Comparison of ENCODE assay signal across 1 cellular context in genomic region chr17:39980402-39981206, GRCh38.
A peak's percentile ranks its signal among the peaks of the same experiment; 100 is the strongest.
TF ChIP-seq lines count a peak whose summit lies in the region.

Gene PSMD3 (plus strand): TSS chr17:39980807. CDS start chr17:39980971, 164 bp downstream.

TF ChIP-seq in K562, 482 proteins besides CTCF, POLR2A, EP300 and RAD21 (continued from another document and continues in another):
- TF ChIP-seq, protein P1, sequence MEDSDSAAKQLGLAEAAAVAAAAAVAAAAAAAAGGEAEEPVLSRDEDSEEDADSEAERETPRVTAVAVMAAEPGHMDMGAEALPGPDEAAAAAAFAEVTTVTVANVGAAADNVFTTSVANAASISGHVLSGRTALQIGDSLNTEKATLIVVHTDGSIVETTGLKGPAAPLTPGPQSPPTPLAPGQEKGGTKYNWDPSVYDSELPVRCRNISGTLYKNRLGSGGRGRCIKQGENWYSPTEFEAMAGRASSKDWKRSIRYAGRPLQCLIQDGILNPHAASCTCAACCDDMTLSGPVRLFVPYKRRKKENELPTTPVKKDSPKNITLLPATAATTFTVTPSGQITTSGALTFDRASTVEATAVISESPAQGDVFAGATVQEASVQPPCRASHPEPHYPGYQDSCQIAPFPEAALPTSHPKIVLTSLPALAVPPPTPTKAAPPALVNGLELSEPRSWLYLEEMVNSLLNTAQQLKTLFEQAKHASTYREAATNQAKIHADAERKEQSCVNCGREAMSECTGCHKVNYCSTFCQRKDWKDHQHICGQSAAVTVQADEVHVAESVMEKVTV (CRISPR knock-in tag; IDR thresholded peaks at IDR 0.05) = peak; percentile 79
- TF ChIP-seq CGGBP1 (CRISPR knock-in tag; IDR thresholded peaks at IDR 0.05) (peak; percentile 29; the same call in 1 of the 2 replicates), MECOM (CRISPR knock-in tag; IDR thresholded peaks at IDR 0.05) (no peak), PHTF2 (CRISPR knock-in tag; IDR thresholded peaks at IDR 0.05) (no peak), NR4A1 (CRISPR knock-in tag; IDR thresholded peaks at IDR 0.05) (peak; percentile 52; the same call in 1 of the 2 replicates), NR4A1 (tag; IDR thresholded peaks at IDR 0.05) (peak; percentile 62; the same call in 1 of the 2 replicates), CTBP1 (IDR thresholded peaks at IDR 0.05; ENCODE audit: borderline replicate concordance) (peak; percentile 67; the same call in 1 of the 2 replicates), ZNF583 (CRISPR knock-in tag; IDR thresholded peaks at IDR 0.05) (peak; percentile 73; the same call in 1 of the 2 replicates), BRF1 (IDR thresholded peaks at IDR 0.05; ENCODE audit: borderline replicate concordance, extremely low read depth, insufficient read length) (no peak), ZC3H11A (IDR thresholded peaks at IDR 0.05; ENCODE audit: low read depth, low read length) (peak; percentile 19; the same call in 1 of the 2 replicates), TAF7 (tag; IDR thresholded peaks at IDR 0.05) (peak; percentile 38; the same call in 1 of the 2 replicates), ZNF282 (CRISPR knock-in tag; IDR thresholded peaks at IDR 0.05) (no peak), SIN3A (IDR thresholded peaks at IDR 0.05; ENCODE audit: borderline replicate concordance in 2 of 2, control insufficient read depth in 1 of 2, low read depth in 2 of 2, low read length in 2 of 2) (peak; percentile 82 to 92; a peak in 3 of 4 replicates), DPF2 (IDR thresholded peaks at IDR 0.05) (no peak), HCFC1 (IDR thresholded peaks at IDR 0.05; ENCODE audit: low read depth, low read length) (peak; percentile 90), ZNF830 (CRISPR knock-in tag; IDR thresholded peaks at IDR 0.05) (0 out of 2 replicates have a peak, but pooled peaks have one; percentile 60), NCOA6 (IDR thresholded peaks at IDR 0.05) (no peak), GTF2F1 (IDR thresholded peaks at IDR 0.05; ENCODE audit: low read depth, low read length) (peak; percentile 96), TEAD1 (CRISPR knock-in tag; IDR thresholded peaks at IDR 0.05) (peak; percentile 25 to 48; a peak in 2 of 4 replicates), DMBX1 (CRISPR knock-in tag; IDR thresholded peaks at IDR 0.05; ENCODE audit: borderline replicate concordance) (peak; percentile 68; the same call in 1 of the 2 replicates), ZFPM2 (CRISPR knock-in tag; IDR thresholded peaks at IDR 0.05) (no peak), KLF10 (CRISPR knock-in tag; IDR thresholded peaks at IDR 0.05) (no peak), RFX7 (CRISPR knock-in tag; IDR thresholded peaks at IDR 0.05) (no peak), NEUROD1 (IDR thresholded peaks at IDR 0.05; ENCODE audit: borderline replicate concordance, low read depth, low read length, partially characterized antibody) (peak; percentile 86), ZNF79 (CRISPR knock-in tag; IDR thresholded peaks at IDR 0.05; ENCODE audit: low read depth) (no peak), NR3C1 (CRISPR knock-in tag; IDR thresholded peaks at IDR 0.05) (peak; percentile 39; the same call in 1 of the 2 replicates), VEZF1 (CRISPR knock-in tag; IDR thresholded peaks at IDR 0.05) (peak; percentile 60; the same call in 1 of the 2 replicates), MTA1 (IDR thresholded peaks at IDR 0.05; ENCODE audit: borderline replicate concordance) (no peak), PATZ1 (CRISPR knock-in tag; IDR thresholded peaks at IDR 0.05; ENCODE audit: borderline replicate concordance) (no peak), CBFA2T2 (conservative IDR thresholded peaks at IDR 0.05) (no peak), FOXP1 (CRISPR knock-in tag; IDR thresholded peaks at IDR 0.05) (peak; percentile 72; the same call in 1 of the 2 replicates), ZNF140 (CRISPR knock-in tag; IDR thresholded peaks at IDR 0.05) (no peak), SIX5 (IDR thresholded peaks at IDR 0.05; ENCODE audit: borderline replicate concordance in 1 of 2, insufficient read depth in 1 of 2, low read depth in 1 of 2, low read length in 2 of 2) (peak; percentile 27 to 56; a peak in 1 of 4 replicates), SAFB (IDR thresholded peaks at IDR 0.05; ENCODE audit: borderline replicate concordance, low read depth, low read length) (peak; percentile 76; the same call in 1 of the 2 replicates), HLTF (IDR thresholded peaks at IDR 0.05) (no peak; the same call in 1 of the 2 replicates), THRAP3 (IDR thresholded peaks at IDR 0.05; ENCODE audit: borderline replicate concordance) (no peak), ARID3B (CRISPR knock-in tag; IDR thresholded peaks at IDR 0.05; ENCODE audit: borderline replicate concordance) (no peak), ZNF589 (CRISPR knock-in tag; IDR thresholded peaks at IDR 0.05; ENCODE audit: low read depth) (peak; percentile 79; the same call in 1 of the 2 replicates)
- TF ChIP-seq, protein P2, sequence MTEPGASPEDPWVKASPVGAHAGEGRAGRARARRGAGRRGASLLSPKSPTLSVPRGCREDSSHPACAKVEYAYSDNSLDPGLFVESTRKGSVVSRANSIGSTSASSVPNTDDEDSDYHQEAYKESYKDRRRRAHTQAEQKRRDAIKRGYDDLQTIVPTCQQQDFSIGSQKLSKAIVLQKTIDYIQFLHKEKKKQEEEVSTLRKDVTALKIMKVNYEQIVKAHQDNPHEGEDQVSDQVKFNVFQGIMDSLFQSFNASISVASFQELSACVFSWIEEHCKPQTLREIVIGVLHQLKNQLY (CRISPR knock-in tag; conservative IDR thresholded peaks at IDR 0.05) = 0 out of 4 replicates have a peak, but pooled peaks of 1 of the 2 experiments have one; percentile 18
- TF ChIP-seq, protein P3, sequence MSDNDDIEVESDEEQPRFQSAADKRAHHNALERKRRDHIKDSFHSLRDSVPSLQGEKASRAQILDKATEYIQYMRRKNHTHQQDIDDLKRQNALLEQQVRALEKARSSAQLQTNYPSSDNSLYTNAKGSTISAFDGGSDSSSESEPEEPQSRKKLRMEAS (CRISPR knock-in tag; IDR thresholded peaks at IDR 0.05) = peak; percentile 85
- TF ChIP-seq, protein P4, sequence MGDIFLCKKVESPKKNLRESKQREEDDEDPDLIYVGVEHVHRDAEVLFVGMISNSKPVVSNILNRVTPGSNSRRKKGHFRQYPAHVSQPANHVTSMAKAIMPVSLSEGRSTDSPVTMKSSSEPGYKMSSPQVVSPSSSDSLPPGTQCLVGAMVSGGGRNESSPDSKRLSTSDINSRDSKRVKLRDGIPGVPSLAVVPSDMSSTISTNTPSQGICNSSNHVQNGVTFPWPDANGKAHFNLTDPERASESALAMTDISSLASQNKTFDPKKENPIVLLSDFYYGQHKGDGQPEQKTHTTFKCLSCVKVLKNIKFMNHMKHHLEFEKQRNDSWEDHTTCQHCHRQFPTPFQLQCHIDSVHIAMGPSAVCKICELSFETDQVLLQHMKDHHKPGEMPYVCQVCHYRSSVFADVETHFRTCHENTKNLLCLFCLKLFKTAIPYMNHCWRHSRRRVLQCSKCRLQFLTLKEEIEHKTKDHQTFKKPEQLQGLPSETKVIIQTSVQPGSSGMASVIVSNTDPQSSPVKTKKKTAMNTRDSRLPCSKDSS (IDR thresholded peaks at IDR 0.05; ENCODE audit: low read depth, partially characterized antibody) = no peak
- TF ChIP-seq, protein P5, sequence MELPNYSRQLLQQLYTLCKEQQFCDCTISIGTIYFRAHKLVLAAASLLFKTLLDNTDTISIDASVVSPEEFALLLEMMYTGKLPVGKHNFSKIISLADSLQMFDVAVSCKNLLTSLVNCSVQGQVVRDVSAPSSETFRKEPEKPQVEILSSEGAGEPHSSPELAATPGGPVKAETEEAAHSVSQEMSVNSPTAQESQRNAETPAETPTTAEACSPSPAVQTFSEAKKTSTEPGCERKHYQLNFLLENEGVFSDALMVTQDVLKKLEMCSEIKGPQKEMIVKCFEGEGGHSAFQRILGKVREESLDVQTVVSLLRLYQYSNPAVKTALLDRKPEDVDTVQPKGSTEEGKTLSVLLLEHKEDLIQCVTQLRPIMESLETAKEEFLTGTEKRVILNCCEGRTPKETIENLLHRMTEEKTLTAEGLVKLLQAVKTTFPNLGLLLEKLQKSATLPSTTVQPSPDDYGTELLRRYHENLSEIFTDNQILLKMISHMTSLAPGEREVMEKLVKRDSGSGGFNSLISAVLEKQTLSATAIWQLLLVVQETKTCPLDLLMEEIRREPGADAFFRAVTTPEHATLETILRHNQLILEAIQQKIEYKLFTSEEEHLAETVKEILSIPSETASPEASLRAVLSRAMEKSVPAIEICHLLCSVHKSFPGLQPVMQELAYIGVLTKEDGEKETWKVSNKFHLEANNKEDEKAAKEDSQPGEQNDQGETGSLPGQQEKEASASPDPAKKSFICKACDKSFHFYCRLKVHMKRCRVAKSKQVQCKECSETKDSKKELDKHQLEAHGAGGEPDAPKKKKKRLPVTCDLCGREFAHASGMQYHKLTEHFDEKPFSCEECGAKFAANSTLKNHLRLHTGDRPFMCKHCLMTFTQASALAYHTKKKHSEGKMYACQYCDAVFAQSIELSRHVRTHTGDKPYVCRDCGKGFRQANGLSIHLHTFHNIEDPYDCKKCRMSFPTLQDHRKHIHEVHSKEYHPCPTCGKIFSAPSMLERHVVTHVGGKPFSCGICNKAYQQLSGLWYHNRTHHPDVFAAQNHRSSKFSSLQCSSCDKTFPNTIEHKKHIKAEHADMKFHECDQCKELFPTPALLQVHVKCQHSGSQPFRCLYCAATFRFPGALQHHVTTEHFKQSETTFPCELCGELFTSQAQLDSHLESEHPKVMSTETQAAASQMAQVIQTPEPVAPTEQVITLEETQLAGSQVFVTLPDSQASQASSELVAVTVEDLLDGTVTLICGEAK (IDR thresholded peaks at IDR 0.05) = peak; percentile 26; the same call in 1 of the 2 replicates
- TF ChIP-seq, protein P5 (CRISPR knock-in tag; IDR thresholded peaks at IDR 0.05) = no peak
- TF ChIP-seq, protein P6, sequence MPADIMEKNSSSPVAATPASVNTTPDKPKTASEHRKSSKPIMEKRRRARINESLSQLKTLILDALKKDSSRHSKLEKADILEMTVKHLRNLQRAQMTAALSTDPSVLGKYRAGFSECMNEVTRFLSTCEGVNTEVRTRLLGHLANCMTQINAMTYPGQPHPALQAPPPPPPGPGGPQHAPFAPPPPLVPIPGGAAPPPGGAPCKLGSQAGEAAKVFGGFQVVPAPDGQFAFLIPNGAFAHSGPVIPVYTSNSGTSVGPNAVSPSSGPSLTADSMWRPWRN (IDR thresholded peaks at IDR 0.05; ENCODE audit: low read depth) = peak; percentile 68; the same call in 1 of the 2 replicates
